In genomic region chr10:25174461-25175230, GRCh38 we compare ENCODE assay signal across 1 cellular context.
TF ChIP-seq lines count a peak whose summit lies in the region.

Gene GPR158 (plus strand): TSS chr10:25175001. CDS start chr10:25175421, 420 bp downstream.

TF ChIP-seq in HepG2, 621 proteins besides CTCF, POLR2A, EP300 and RAD21 (continued from another document and continues in another):
- TF ChIP-seq GMEB1 (CRISPR knock-in tag; IDR thresholded peaks at IDR 0.05; ENCODE audit: borderline replicate concordance) (no peak), KIAA2018 (CRISPR knock-in tag; IDR thresholded peaks at IDR 0.05; ENCODE audit: borderline replicate concordance) (no peak), ZFP36 (IDR thresholded peaks at IDR 0.05; ENCODE audit: borderline replicate concordance, low read depth, low read length, partially characterized antibody) (no peak), ZNF101 (CRISPR knock-in tag; IDR thresholded peaks at IDR 0.05; ENCODE audit: borderline replicate concordance, low read depth) (no peak), ZNF598 (CRISPR knock-in tag; IDR thresholded peaks at IDR 0.05; ENCODE audit: borderline replicate concordance) (no peak), ZNF282 (IDR thresholded peaks at IDR 0.05; ENCODE audit: partially characterized antibody) (no peak), TEAD3 (CRISPR knock-in tag; optimal IDR thresholded peaks at IDR 0.05; ENCODE audit: borderline replicate concordance) (no peak), RCOR2 (CRISPR knock-in tag; IDR thresholded peaks at IDR 0.05) (no peak), MYPOP (CRISPR knock-in tag; IDR thresholded peaks at IDR 0.05) (no peak), ZMAT3 (CRISPR knock-in tag; conservative IDR thresholded peaks at IDR 0.05) (peak; percentile 78; the same call in 1 of the 2 replicates), TBP (CRISPR knock-in tag; IDR thresholded peaks at IDR 0.05) (no peak), HIVEP1 (CRISPR knock-in tag; IDR thresholded peaks at IDR 0.05) (no peak), ARID3A (IDR thresholded peaks at IDR 0.05; ENCODE audit: low read depth, low read length) (no peak), PHF8 (CRISPR knock-in tag; IDR thresholded peaks at IDR 0.05) (no peak), FUBP1 (CRISPR knock-in tag; IDR thresholded peaks at IDR 0.05; ENCODE audit: borderline replicate concordance) (no peak), HOXA9 (CRISPR knock-in tag; IDR thresholded peaks at IDR 0.05; ENCODE audit: borderline replicate concordance) (peak; percentile 84), HNRNPLL (IDR thresholded peaks at IDR 0.05; ENCODE audit: low read depth, low read length, poor library complexity, severe bottlenecking) (peak; percentile 35), SKI (IDR thresholded peaks at IDR 0.05; ENCODE audit: partially characterized antibody) (no peak), THAP7 (CRISPR knock-in tag; IDR thresholded peaks at IDR 0.05) (no peak), NR0B2 (CRISPR knock-in tag; IDR thresholded peaks at IDR 0.05) (no peak), SATB2 (CRISPR knock-in tag; IDR thresholded peaks at IDR 0.05) (no peak), KDM6A (CRISPR knock-in tag; IDR thresholded peaks at IDR 0.05; ENCODE audit: low read depth) (no peak), PREB (CRISPR knock-in tag; IDR thresholded peaks at IDR 0.05) (no peak), ZNF652 (CRISPR knock-in tag; IDR thresholded peaks at IDR 0.05; ENCODE audit: borderline replicate concordance, low read depth) (no peak), THAP8 (CRISPR knock-in tag; IDR thresholded peaks at IDR 0.05; ENCODE audit: borderline replicate concordance) (no peak), ZEB1 (IDR thresholded peaks at IDR 0.05; ENCODE audit: insufficient replicate concordance, low read depth) (no peak), MTA1 (CRISPR knock-in tag; IDR thresholded peaks at IDR 0.05; ENCODE audit: borderline replicate concordance) (no peak), ZNF432 (CRISPR knock-in tag; IDR thresholded peaks at IDR 0.05; ENCODE audit: borderline replicate concordance) (no peak), KLF12 (CRISPR knock-in tag; IDR thresholded peaks at IDR 0.05; ENCODE audit: borderline replicate concordance) (no peak), MED13 (CRISPR knock-in tag; IDR thresholded peaks at IDR 0.05) (no peak), ZNF839 (CRISPR knock-in tag; IDR thresholded peaks at IDR 0.05; ENCODE audit: borderline replicate concordance) (no peak), ZNF230 (CRISPR knock-in tag; IDR thresholded peaks at IDR 0.05) (no peak), GTF2F1 (IDR thresholded peaks at IDR 0.05; ENCODE audit: low read length) (no peak), THRA (CRISPR knock-in tag; IDR thresholded peaks at IDR 0.05; ENCODE audit: borderline replicate concordance) (peak; percentile 55; the same call in 1 of the 2 replicates), KLF13 (CRISPR knock-in tag; IDR thresholded peaks at IDR 0.05) (no peak), TOE1 (CRISPR knock-in tag; IDR thresholded peaks at IDR 0.05) (no peak), THYN1 (CRISPR knock-in tag; IDR thresholded peaks at IDR 0.05; ENCODE audit: borderline replicate concordance, low read depth) (no peak), REXO4 (CRISPR knock-in tag; IDR thresholded peaks at IDR 0.05; ENCODE audit: borderline replicate concordance) (no peak), POLR2G (IDR thresholded peaks at IDR 0.05; ENCODE audit: low read depth, low read length) (no peak)
